Comparison of ENCODE assay signal across 2 cellular contexts in genomic region chr5:68215208-68215887, GRCh38.
TF ChIP-seq lines count a peak whose summit lies in the region.

Gene PIK3R1 (plus strand): TSS chr5:68215756. CDS start chr5:68226676, 10,920 bp downstream.

TF ChIP-seq in IMR-90, 13 proteins besides CTCF, POLR2A, EP300 and RAD21:
- TF ChIP-seq RCOR1 (IDR thresholded peaks at IDR 0.05; ENCODE audit: insufficient replicate concordance, low read length) (no peak), FOS (IDR thresholded peaks at IDR 0.05; ENCODE audit: low read depth, low read length) (no peak), ELK1 (IDR thresholded peaks at IDR 0.05; ENCODE audit: borderline replicate concordance, low read depth, low read length) (no peak), SMC3 (IDR thresholded peaks at IDR 0.05; ENCODE audit: low read depth, low read length) (no peak), NFE2L2 (IDR thresholded peaks at IDR 0.05; ENCODE audit: low read depth, low read length) (no peak), MXI1 (IDR thresholded peaks at IDR 0.05; ENCODE audit: borderline replicate concordance, low read depth, low read length) (peak; percentile 46; the same call in 1 of the 2 replicates), MAZ (IDR thresholded peaks at IDR 0.05; ENCODE audit: borderline replicate concordance, low read depth, low read length) (peak; percentile 78; the same call in 1 of the 2 replicates), MAFK (IDR thresholded peaks at IDR 0.05; ENCODE audit: low read depth, low read length) (no peak), RFX5 (IDR thresholded peaks at IDR 0.05; ENCODE audit: low read depth, low read length) (no peak), CHD1 (IDR thresholded peaks at IDR 0.05; ENCODE audit: low read depth, low read length) (no peak; the same call in 1 of the 2 replicates), BHLHE40 (IDR thresholded peaks at IDR 0.05; ENCODE audit: low read depth, low read length) (peak; percentile 55; the same call in 1 of the 2 replicates), CEBPB (IDR thresholded peaks at IDR 0.05; ENCODE audit: low read depth, low read length) (no peak)
- TF ChIP-seq, protein P1, sequence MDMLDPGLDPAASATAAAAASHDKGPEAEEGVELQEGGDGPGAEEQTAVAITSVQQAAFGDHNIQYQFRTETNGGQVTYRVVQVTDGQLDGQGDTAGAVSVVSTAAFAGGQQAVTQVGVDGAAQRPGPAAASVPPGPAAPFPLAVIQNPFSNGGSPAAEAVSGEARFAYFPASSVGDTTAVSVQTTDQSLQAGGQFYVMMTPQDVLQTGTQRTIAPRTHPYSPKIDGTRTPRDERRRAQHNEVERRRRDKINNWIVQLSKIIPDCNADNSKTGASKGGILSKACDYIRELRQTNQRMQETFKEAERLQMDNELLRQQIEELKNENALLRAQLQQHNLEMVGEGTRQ (IDR thresholded peaks at IDR 0.05; ENCODE audit: low read depth, low read length), result no peak

TF ChIP-seq in endothelial cell of umbilical vein, 7 proteins besides CTCF, POLR2A, EP300 and RAD21:
- TF ChIP-seq GATA2 (IDR thresholded peaks at IDR 0.05; ENCODE audit: insufficient read depth, insufficient read length, low read depth, low read length), result no peak
- peak; percentile 89 for TF ChIP-seq POLR2AphosphoS5 (IDR thresholded peaks at IDR 0.05; ENCODE audit: insufficient read depth, low read depth, low read length)
- TF ChIP-seq FOS (IDR thresholded peaks at IDR 0.05; ENCODE audit: borderline replicate concordance, insufficient read depth, low read length), result peak; percentile 11
- TF ChIP-seq, protein P2, sequence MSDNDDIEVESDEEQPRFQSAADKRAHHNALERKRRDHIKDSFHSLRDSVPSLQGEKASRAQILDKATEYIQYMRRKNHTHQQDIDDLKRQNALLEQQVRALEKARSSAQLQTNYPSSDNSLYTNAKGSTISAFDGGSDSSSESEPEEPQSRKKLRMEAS (IDR thresholded peaks at IDR 0.05; ENCODE audit: insufficient read depth, insufficient read length), result no peak
- no peak for TF ChIP-seq JUN (IDR thresholded peaks at IDR 0.05; ENCODE audit: borderline replicate concordance, insufficient read depth, insufficient read length, low read depth)
- no peak for TF ChIP-seq EZH2 (IDR thresholded peaks at IDR 0.05; ENCODE audit: borderline replicate concordance, low read depth, low read length, severe bottlenecking)
- no peak for TF ChIP-seq MYC (IDR thresholded peaks at IDR 0.05; ENCODE audit: low read depth, low read length)
